ENCODE assay signal across 20 cellular contexts in the genomic region with DNA sequence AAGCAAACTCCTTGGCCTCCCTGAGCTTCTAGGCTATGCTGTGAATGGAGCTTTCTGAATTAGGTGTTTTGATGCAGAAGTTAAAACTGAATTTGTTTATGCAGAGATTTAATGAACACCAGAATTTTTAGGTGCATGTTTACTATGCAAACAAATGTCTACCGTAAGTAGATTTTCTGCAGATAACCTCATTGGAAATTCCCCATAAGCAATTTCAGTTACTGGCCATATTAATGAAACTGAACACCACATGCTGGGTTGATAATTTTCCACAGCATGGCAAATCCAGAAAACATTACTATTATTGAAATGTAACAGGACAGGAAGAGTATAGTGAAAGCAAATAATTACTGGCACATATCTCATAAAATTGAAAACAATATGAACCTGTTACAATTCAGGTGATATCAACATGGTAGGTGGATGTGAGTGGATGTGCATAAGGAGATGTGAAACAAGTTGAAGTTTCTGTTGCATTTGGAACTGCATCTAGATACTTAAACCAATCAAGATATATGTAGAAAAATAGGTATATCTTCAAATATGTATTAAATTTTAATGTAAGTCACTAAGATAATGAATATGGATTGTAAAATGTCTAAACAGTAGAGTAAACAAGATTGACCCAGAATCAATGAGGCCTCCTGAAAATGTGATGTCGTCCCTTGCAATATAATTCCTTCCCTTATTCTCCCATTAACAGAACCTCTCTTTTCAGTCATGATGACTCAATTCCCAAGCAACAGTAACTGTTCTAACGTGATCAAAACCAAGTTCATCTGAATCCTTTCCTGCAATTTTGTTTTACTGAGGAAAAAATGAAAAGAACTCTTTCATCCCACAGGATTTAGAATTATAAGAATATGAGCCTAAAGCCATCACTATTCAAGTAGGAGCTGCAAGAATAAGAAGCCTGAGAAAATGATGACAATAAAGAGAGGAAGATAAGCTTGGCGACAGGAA. TPM values are rescaled to one million over a fixed set of nuclear protein-coding genes. Genes with fewer than 3 reads are reported as not detected.
DNase-seq lines count a peak whose midpoint lies in the region; ATAC-seq lines count a peak whose summit lies in the region.
"Had no signal": no experiment of that assay in that cellular context is flagged by ENCODE, and none has a peak within 500 bp of the region (broad histone marks: within the 10 kb centered on the region; RNA-seq: fewer than 3 reads in every experiment).

No MANE protein-coding gene starts in this region.

- DNase-seq in SK-MEL-5 (ENCODE audit: low read depth, low spot score) (peak; percentile 63), left lobe of liver (ENCODE audit: low spot score) (no peak), NCI-H1436 (lab: John Stamatoyannopoulos, UW) (no peak), hypothalamus (lab: John Stamatoyannopoulos, UW) (no peak), NCI-H2227 (lab: John Stamatoyannopoulos, UW; ENCODE audit: unreplicated experiment) (no peak)
- DNase-seq in activated CD4-positive, alpha-beta T cell treated with anti-CD3 and anti-CD28 coated beads, Interleukin-2, amount 50 U/mL, for 48 hours = no peak
- DNase-seq: activated CD8-positive, alpha-beta T cell treated with anti-CD3 and anti-CD28 coated beads, Interleukin-2, amount 10 ng/mL, durations not matched to agents 7 days and 5 days; activated effector memory CD4-positive, alpha-beta T cell treated with Interleukin-2 at 50 U/mL for 16 hours; BE2C; central memory CD4-positive, alpha-beta T cell; NCI-H1092 treated with DMSO at 0.1 percent for 48 hours; NCI-H226; NCI-H774; SJCRH30; stimulated activated naive CD8-positive, alpha-beta T cell treated with anti-CD3 and anti-CD28 coated beads, Interleukin-15, amount 100 ng/mL, for 72 hours had no signal

- ATAC-seq in GM18498 (IDR thresholded peaks at IDR 0.05; ENCODE audit: unreplicated experiment) (peak; percentile 38), HG02588 (IDR thresholded peaks at IDR 0.05; ENCODE audit: unreplicated experiment) (peak; percentile 52), left lobe of liver (peak; percentile 19)
- ATAC-seq: activated CD4-positive, CD25-positive, alpha-beta regulatory T cell treated with anti-CD3 and anti-CD28 coated beads, Interleukin-2, amount 50 U/mL, for 24 hours; activated CD8-positive, alpha-beta T cell treated with anti-CD3 and anti-CD28 coated beads, Interleukin-2, amount 10 ng/mL, durations not matched to agents 7 days and 5 days; gastroesophageal sphincter; stimulated activated naive CD8-positive, alpha-beta T cell treated with anti-CD3 and anti-CD28 coated beads, Interleukin-15, amount 100 ng/mL, for 72 hours had no signal

- in situ Hi-C loops in SK-MEL-5 (cut with HindIII; ENCODE audit: low pct_unique_long_range_greater_than_20kb, low sequenced_read_pairs) = no loop called here

RNA-seq across cellular contexts. Expression of a gene that starts 11.0 kb away (rescaled TPM):
- 8.4 and 8.9 TPM in 2 replicates for total RNA-seq in SK-MEL-5 (2014; rRNA removed; shearing (Covaris generic))
- polyA plus RNA-seq in SK-MEL-5 (2015; cell fraction: cytosol; rRNA removed) = 4.6 and 5.3 TPM in 2 replicates
- polyA plus RNA-seq in SK-MEL-5 (2015; cell fraction: nucleus; rRNA removed) = 1.7 and 2.5 TPM in 2 replicates
- 0.18 TPM for total RNA-seq in left lobe of liver
- total RNA-seq: activated CD8-positive, alpha-beta T cell treated with anti-CD3 and anti-CD28 coated beads, Interleukin-2, amount 10 ng/mL, durations not matched to agents 7 days and 5 days; T-helper 1 cell treated with Interleukin-12 subunit alpha and Interleukin-12 subunit beta and Interleukin-4 antibody, amounts not matched to agents 30 ng/mL and 1 ng/mL, for 36 hours had no signal
